Comparison of ENCODE assay signal across 1 cellular context in the genomic region with DNA sequence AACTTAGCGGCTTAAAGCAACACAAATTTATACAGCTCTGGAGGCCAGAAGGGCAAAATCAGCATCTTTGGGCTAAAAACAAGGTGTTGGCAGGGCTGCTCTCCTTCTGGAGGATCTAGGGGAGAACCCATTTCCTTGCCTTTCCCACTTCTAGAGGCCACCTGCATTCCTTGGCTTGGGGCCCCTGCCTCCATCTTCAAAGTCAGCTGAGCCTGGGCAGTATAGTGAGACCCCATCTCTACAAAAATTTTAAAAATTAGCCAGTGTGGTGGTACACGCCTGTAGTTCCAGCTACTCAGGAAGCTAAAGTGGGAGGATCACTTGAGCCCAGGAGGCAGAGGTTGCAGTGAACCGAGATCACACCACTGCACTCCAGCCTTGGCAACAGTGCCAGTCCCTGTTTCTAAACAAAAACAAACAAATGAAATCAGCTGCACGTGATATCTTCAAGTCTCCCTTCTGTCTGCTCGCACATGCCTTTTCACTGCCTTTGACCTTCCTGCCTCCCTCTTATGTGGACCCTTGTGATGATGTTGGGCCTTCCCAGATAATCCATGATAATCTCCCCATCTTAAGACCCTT.
TF ChIP-seq lines count a peak whose summit lies in the region.

No MANE protein-coding gene starts in this region.

TF ChIP-seq in HepG2, 621 proteins besides CTCF, POLR2A, EP300 and RAD21 (continued from another document):
- TF ChIP-seq ZNF547 (CRISPR knock-in tag; IDR thresholded peaks at IDR 0.05) (0 out of 2 replicates have a peak, but pooled peaks have one; percentile 25), ZNF121 (CRISPR knock-in tag; IDR thresholded peaks at IDR 0.05) (peak; percentile 93), ZFX (CRISPR knock-in tag; IDR thresholded peaks at IDR 0.05; ENCODE audit: low read depth) (0 out of 2 replicates have a peak, but pooled peaks have one; percentile 5), TBX3 (IDR thresholded peaks at IDR 0.05; ENCODE audit: borderline replicate concordance) (no peak)
